9 cellular contexts compared by ENCODE assay signal in the genomic region with DNA sequence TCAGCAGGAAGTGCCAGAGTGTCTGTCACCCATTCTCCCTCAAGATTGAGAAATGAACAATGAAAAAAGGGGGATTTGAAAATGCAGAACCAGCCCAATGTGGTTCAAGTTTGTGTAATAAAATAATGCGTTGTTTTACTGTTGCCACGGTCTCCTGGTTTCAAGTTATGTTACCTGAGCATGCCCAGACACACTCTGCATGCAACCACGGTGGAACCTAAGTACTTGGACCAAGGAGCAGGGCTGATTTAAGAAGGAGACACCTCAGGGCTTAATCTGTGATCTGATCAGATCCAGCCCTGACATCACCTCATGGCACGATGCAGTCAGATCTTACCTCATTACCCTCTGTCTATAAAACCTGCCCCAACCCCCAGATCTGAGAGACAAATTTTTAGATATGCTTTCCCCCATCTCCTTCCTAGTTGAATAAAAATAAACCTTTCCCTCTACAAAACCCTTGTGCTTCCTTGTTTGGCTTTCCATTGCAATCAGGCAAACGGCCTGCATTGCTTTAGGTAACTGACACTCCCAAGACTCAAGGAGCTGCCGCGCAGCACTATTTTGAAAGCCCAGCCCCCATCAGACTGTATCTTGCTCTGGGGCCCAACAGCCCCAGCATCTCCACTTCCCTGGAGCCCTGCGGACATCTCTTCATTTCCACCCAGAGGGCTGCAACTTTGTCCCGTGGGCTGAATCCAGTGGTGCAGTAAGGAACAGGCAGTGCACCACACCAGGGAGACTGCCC. TPM values are rescaled to one million over a fixed set of nuclear protein-coding genes. Genes with fewer than 3 reads are reported as not detected.
DNase-seq lines count a peak whose midpoint lies in the region; ATAC-seq, FAIRE-seq and TF ChIP-seq lines count a peak whose summit lies in the region.
"Not testable (repeated sequence)": the region's sequence is repeated elsewhere in the genome, so short reads cannot be mapped to it uniquely, and the experiment has no call there.
"Had no signal": no experiment of that assay in that cellular context is flagged by ENCODE, and none has a peak within 500 bp of the region (broad histone marks: within the 10 kb centered on the region; RNA-seq: fewer than 3 reads in every experiment).

No MANE protein-coding gene starts in this region.

- not testable (repeated sequence) for TF ChIP-seq CTCF in NB4 (IDR thresholded peaks at IDR 0.05; ENCODE audit: low read depth, low read length); VCaP (conservative IDR thresholded peaks at IDR 0.05); K562 (IDR thresholded peaks at IDR 0.05 in 2 of 3, conservative IDR thresholded peaks at IDR 0.05 in 1 of 3; ENCODE audit: insufficient read depth in 2 of 3, low read depth in 1 of 3, low read length in 3 of 3); transverse colon (IDR thresholded peaks at IDR 0.05)

- H3K27ac ChIP-seq in CD8-positive, alpha-beta memory T cell (ENCODE audit: low read depth, low read length); K562 (ENCODE audit: extremely low read depth, low read depth, low read length); neuronal stem cell (replicated peaks; ENCODE audit: low read length): not testable (repeated sequence)
- H3K27ac ChIP-seq in VCaP, result 0 out of 2 replicates have a peak overlapping the region, but pooled peaks have one; percentile 7
- peak overlapping the region; percentile 40 for H3K27ac ChIP-seq in epithelial cell of prostate
- peak overlapping the region in 3 of 4 donors; percentile 25 to 48 (median 36) for H3K27ac ChIP-seq in transverse colon

- TF ChIP-seq RAD21 in K562 (CRISPR knock-in tag; conservative IDR thresholded peaks at IDR 0.05 in 1 of 2, IDR thresholded peaks at IDR 0.05 in 1 of 2), result not testable (repeated sequence)

- peak overlapping the region; percentile 74; the same call in 1 of the 2 replicates for H2AFZ ChIP-seq in K562 (ENCODE audit: low read depth, low read length)
- H2AFZ ChIP-seq in neuronal stem cell (ENCODE audit: low read length), result not testable (repeated sequence)

- not testable (repeated sequence) for H2BK120ac ChIP-seq in neuronal stem cell (ENCODE audit: low read depth, low read length)

- intact Hi-C loops in K562 (cut with micrococcal nuclease); transverse colon (cut with DNase I; ENCODE audit: low total_unique reads): not testable (repeated sequence)

- H3K36me3 Mint-ChIP-seq in CD8-positive, alpha-beta memory T cell, result peaks cover 7 to 70% (median 16%) of the 10 kb centered on the region in 3 donors

- H3K79me1 ChIP-seq in neuronal stem cell (ENCODE audit: low read depth, low read length), result not testable (repeated sequence)

- H3K79me2 ChIP-seq in K562 (ENCODE audit: control insufficient read depth, insufficient read depth, low read length), result not testable (repeated sequence)

- CTCF ChIA-PET in CD8-positive, alpha-beta memory T cell (lab: Charles Lee), result interaction anchor here (1.4 kb wide), 1 partner anchor 9 kb away, joined by 3 read pairs; no protein-coding TSS in a partner anchor
- CTCF ChIA-PET in K562 (lab: Yijun Ruan, JAX; ENCODE audit: low intra/inter-chr PET ratio), result not testable (repeated sequence)

- H2BK12ac ChIP-seq in neuronal stem cell (ENCODE audit: low read length), result not testable (repeated sequence)

- H3K18ac ChIP-seq in neuronal stem cell (ENCODE audit: low read length), result not testable (repeated sequence)

- H3K27me3 Mint-ChIP-seq in CD8-positive, alpha-beta memory T cell, result not testable (repeated sequence)

- H3K4me3 Mint-ChIP-seq in CD8-positive, alpha-beta memory T cell, result not testable (repeated sequence)

- POLR2A ChIA-PET in CD8-positive, alpha-beta memory T cell (lab: Charles Lee), result not testable (repeated sequence)
- POLR2A ChIA-PET in K562 (lab: Yijun Ruan, JAX), result interaction anchor here (0.9 to 1.2 kb wide), 2 partner anchors 29 to 33 kb away, joined by 3 read pairs; no protein-coding TSS in a partner anchor

- H2BK5ac ChIP-seq in neuronal stem cell (ENCODE audit: low read length), result peak overlapping the region; percentile 26

- BruUV-seq in K562 (replicated peaks; lab: Mats Ljungman, UMichigan), result not testable (repeated sequence)

- peak; percentile 48 for ATAC-seq in K562

- not testable (repeated sequence) for TF ChIP-seq POLR2A in NB4 (IDR thresholded peaks at IDR 0.05; ENCODE audit: extremely low read depth, insufficient read length); K562 (conservative IDR thresholded peaks at IDR 0.05); transverse colon (IDR thresholded peaks at IDR 0.05)

- not testable (repeated sequence) for FAIRE-seq in K562 (lab: Jason Lieb, UNC)

- peak overlapping the region in 1 of 2 experiments; percentile 35; a peak in 1 of 4 replicates for H3K9ac ChIP-seq in K562 (ENCODE audit: insufficient read depth in 1 of 2, low read depth in 2 of 2, low read length in 2 of 2)
- H3K9ac ChIP-seq in neuronal stem cell (ENCODE audit: low read depth, low read length, poor library complexity), result not testable (repeated sequence)

- H4K91ac ChIP-seq in neuronal stem cell (ENCODE audit: low read depth, low read length, poor library complexity), result not testable (repeated sequence)

- not testable (repeated sequence) for H3K4ac ChIP-seq in neuronal stem cell (ENCODE audit: low read length)

- not testable (repeated sequence) for H2BK15ac ChIP-seq in neuronal stem cell (ENCODE audit: low read length)

- not testable (repeated sequence) for H3K14ac ChIP-seq in neuronal stem cell (ENCODE audit: low read length)

- H3K27ac Mint-ChIP-seq in CD8-positive, alpha-beta memory T cell, result peak overlapping the region in 5 of 8 donors; percentile 2 to 72 (median 38)

- in situ Hi-C loops in K562 (cut with MboI); transverse colon (cut with MboI; ENCODE audit: low pct_ligation_motif_present in 1 of 4, low pct_unique_long_range_greater_than_20kb in 1 of 4, low sequenced_read_pairs in 3 of 4): not testable (repeated sequence)

- not testable (repeated sequence) for H2AK5ac ChIP-seq in neuronal stem cell (ENCODE audit: low read depth, low read length)

- H3K4me1 Mint-ChIP-seq in CD8-positive, alpha-beta memory T cell, result peaks cover 0 to 11% (median 7%) of the 10 kb centered on the region in 3 donors

- H4K8ac ChIP-seq in neuronal stem cell (ENCODE audit: low read depth, low read length), result not testable (repeated sequence)

- H3K4me3 ChIP-seq in CD8-positive, alpha-beta memory T cell (ENCODE audit: low read length); NB4 (ENCODE audit: low read depth, low read length); K562; neuronal stem cell (ENCODE audit: low read length in 2 of 2); transverse colon: not testable (repeated sequence)

- peaks cover 16% of the 10 kb centered on the region for H3K36me3 ChIP-seq in CD8-positive, alpha-beta memory T cell (ENCODE audit: insufficient read depth, low read length)
- H3K36me3 ChIP-seq in K562 (ENCODE audit: control insufficient read depth, insufficient read depth, low read length); neuronal stem cell (replicated peaks in 1 of 2; ENCODE audit: control insufficient read depth in 2 of 2, insufficient read depth in 2 of 2, low read length in 2 of 2); transverse colon: not testable (repeated sequence)

- TF ChIP-seq EP300 in K562 (IDR thresholded peaks at IDR 0.05; ENCODE audit: low read length); transverse colon (IDR thresholded peaks at IDR 0.05; ENCODE audit: low read depth): not testable (repeated sequence)

- not testable (repeated sequence) for H4K20me1 ChIP-seq in K562 (replicated peaks; ENCODE audit: control insufficient read depth, insufficient read depth, low read length)

- DNase-seq in CD8-positive, alpha-beta memory T cell; K562 (ENCODE audit: extremely low read depth in 1 of 4, low spot score in 3 of 4); epithelial cell of prostate (ENCODE audit: low read depth, low spot score); neuronal stem cell (ENCODE audit: low spot score); transverse colon: not testable (repeated sequence)
- DNase-seq in NB4 (ENCODE audit: low read depth) (peak; percentile 12), left kidney (ENCODE audit: low read depth, low spot score) (peak; percentile 28)

- H3K4me1 ChIP-seq in CD8-positive, alpha-beta memory T cell (ENCODE audit: insufficient read depth, low read length); K562 (replicated peaks in 1 of 2; ENCODE audit: control insufficient read depth in 2 of 2, insufficient read depth in 2 of 2, low read length in 2 of 2); neuronal stem cell (ENCODE audit: control insufficient read depth in 2 of 2, insufficient read depth in 1 of 2, low read depth in 1 of 2, low read length in 2 of 2): not testable (repeated sequence)
- H3K4me1 ChIP-seq in transverse colon, result peaks cover 0 to 19% (median 9%) of the 10 kb centered on the region in 4 donors

- 2% methylated on average over 9 of the region's 9 CpGs for WGBS in K562 (ENCODE audit: insufficient coverage, low coverage, missing lambda C conversion rate)
- WGBS in neuronal stem cell (ENCODE audit: extremely low coverage in 2 of 2, insufficient read length in 2 of 2, insufficient replicate concordance in 1 of 2), 2 donors, result no CpG with 5 or more reads among the region's 9 CpGs
- 71 to 77% methylated on average over 3 to 9 of the region's 9 CpGs for WGBS in transverse colon (ENCODE audit: low coverage in 1 of 2), 2 donors

- H3K9me3 Mint-ChIP-seq in CD8-positive, alpha-beta memory T cell, result not testable (repeated sequence)

- H3K9me3 ChIP-seq in CD8-positive, alpha-beta memory T cell (ENCODE audit: low read length); K562 (replicated peaks; ENCODE audit: control insufficient read depth, insufficient read depth, low read depth, low read length); neuronal stem cell (replicated peaks in 1 of 2; ENCODE audit: control insufficient read depth in 2 of 2, insufficient read depth in 1 of 2, low read depth in 1 of 2, low read length in 2 of 2); transverse colon: not testable (repeated sequence)

- 0 out of 2 replicates have a peak overlapping the region, but pooled peaks have one; percentile 63 for H3K4me2 ChIP-seq in K562 (ENCODE audit: insufficient read depth, low read length)
- not testable (repeated sequence) for H3K4me2 ChIP-seq in neuronal stem cell (ENCODE audit: insufficient read depth, low read length, poor library complexity, severe bottlenecking)

- H3K9me1 ChIP-seq in K562 (ENCODE audit: control insufficient read depth, insufficient read depth, low read length), result not testable (repeated sequence)

- H3K27me3 ChIP-seq in CD8-positive, alpha-beta memory T cell (ENCODE audit: insufficient read depth, low read length, poor library complexity, severe bottlenecking); K562 (ENCODE audit: control insufficient read depth in 2 of 2, insufficient read depth in 2 of 2, low read length in 2 of 2); neuronal stem cell (ENCODE audit: control insufficient read depth in 3 of 3, insufficient read depth in 3 of 3, low read depth in 1 of 3, low read length in 3 of 3); transverse colon: not testable (repeated sequence)

- not testable (repeated sequence) for H3K23ac ChIP-seq in neuronal stem cell (ENCODE audit: low read depth, low read length, poor library complexity)

RNA-seq across cellular contexts. Expression of gene GBP1, which starts 14.9 kb away (rescaled TPM):
- 10 to 100 TPM; 52.1 to 53.0 TPM for total RNA-seq in CD8-positive, alpha-beta memory T cell
- 77.4 TPM for polyA plus RNA-seq in CD8-positive, alpha-beta memory T cell
- not detected in 2 replicates for total RNA-seq in K562 (2011; cell fraction: chromatin; rRNA removed; ENCODE audit: low replicate concordance)
- not detected in 2 replicates for total RNA-seq in K562 (2011; cell fraction: nucleolus; rRNA removed)
- total RNA-seq in K562 (2011; cell fraction: nucleoplasm; rRNA removed), result not detected in 2 replicates
- total RNA-seq in K562 (2014; rRNA removed), result not detected in 2 replicates
- not detected in 2 replicates for total RNA-seq in K562 (2014; rRNA removed; fragmentation: Illumina TruSeq; extraction: Trizol)
- total RNA-seq in K562 (2015; rRNA removed; fragmentation: Illumina TruSeq; extraction: Trizol), result not detected in 2 replicates
- 0.20 TPM in 1 of 2 replicates, not detected in the other for total RNA-seq in K562 (2021)
- not detected in 2 replicates for polyA plus RNA-seq in K562 (2011; rRNA removed)
- not detected in 2 replicates for polyA plus RNA-seq in K562 (2011; cell fraction: cytosol; rRNA removed)
- polyA plus RNA-seq in K562 (2011; cell fraction: nucleus; rRNA removed), result not detected in 2 replicates
- not detected in 2 replicates for polyA plus RNA-seq in K562 (2012)
- not detected in 2 replicates for polyA plus RNA-seq in K562 (2014; fragmentation: Illumina TruSeq; extraction: Trizol)
- polyA plus RNA-seq in K562 (2014; fragmentation: Nextera tagmentation; extraction: Ambion mirVana), result not detected
- not detected in 2 replicates for polyA plus RNA-seq in K562 (2014; rRNA removed)
- polyA minus RNA-seq in K562 (2011; rRNA and poly(A)+ RNA removed), result not detected in 2 replicates
- polyA minus RNA-seq in K562 (2011; cell fraction: cytosol; rRNA and poly(A)+ RNA removed), result not detected in 2 replicates
- polyA minus RNA-seq in K562 (2011; cell fraction: nucleus; rRNA and poly(A)+ RNA removed), result not detected in 2 replicates
- not detected for polyA plus RNA-seq in neuronal stem cell (2013, experiment 1 of 2)
- polyA plus RNA-seq in neuronal stem cell (2013, experiment 2 of 2), result not detected
- 10 to 100 TPM in 3 of 4 donors, 1 to 10 TPM in 1; 3.0 to 50.2 (median 23.2) TPM for total RNA-seq in transverse colon
- total RNA-seq: G401 had no signal

RNA-seq across cellular contexts. Expression of gene GBP3, which starts 27.4 kb away (rescaled TPM):
- 10 to 100 TPM in 1 of 2 experiments, 1 to 10 TPM in 1; 8.4 to 12.1 TPM for total RNA-seq in CD8-positive, alpha-beta memory T cell
- polyA plus RNA-seq in CD8-positive, alpha-beta memory T cell, result 16.8 TPM
- not detected in 2 replicates for total RNA-seq in K562 (2011; cell fraction: chromatin; rRNA removed; ENCODE audit: low replicate concordance)
- not detected in 2 replicates for total RNA-seq in K562 (2011; cell fraction: nucleolus; rRNA removed)
- not detected in 2 replicates for total RNA-seq in K562 (2011; cell fraction: nucleoplasm; rRNA removed)
- not detected in 2 replicates for total RNA-seq in K562 (2014; rRNA removed)
- total RNA-seq in K562 (2014; rRNA removed; fragmentation: Illumina TruSeq; extraction: Trizol), result 0.11 TPM in 1 of 2 replicates, not detected in the other
- total RNA-seq in K562 (2015; rRNA removed; fragmentation: Illumina TruSeq; extraction: Trizol), result 0.14 TPM in 1 of 2 replicates, not detected in the other
- 0.22 TPM in 1 of 2 replicates, not detected in the other for total RNA-seq in K562 (2021)
- 0.05 and 0.11 TPM in 2 replicates for polyA plus RNA-seq in K562 (2011; rRNA removed)
- 0.04 TPM in 1 of 2 replicates, not detected in the other for polyA plus RNA-seq in K562 (2011; cell fraction: cytosol; rRNA removed)
- 0.18 TPM in 1 of 2 replicates, not detected in the other for polyA plus RNA-seq in K562 (2011; cell fraction: nucleus; rRNA removed)
- 0.04 and 0.43 TPM in 2 replicates for polyA plus RNA-seq in K562 (2012)
- polyA plus RNA-seq in K562 (2014; fragmentation: Illumina TruSeq; extraction: Trizol), result 0.07 TPM in 1 of 2 replicates, not detected in the other
- under 1 TPM in 1 of 2 experiments, not detected in 1; 0.07 TPM for polyA plus RNA-seq in K562 (2014; fragmentation: Nextera tagmentation; extraction: Ambion mirVana)
- polyA plus RNA-seq in K562 (2014; rRNA removed), result not detected in 2 replicates
- 0.51 TPM in 1 of 2 replicates, not detected in the other for polyA minus RNA-seq in K562 (2011; rRNA and poly(A)+ RNA removed)
- not detected in 2 replicates for polyA minus RNA-seq in K562 (2011; cell fraction: cytosol; rRNA and poly(A)+ RNA removed)
- polyA minus RNA-seq in K562 (2011; cell fraction: nucleus; rRNA and poly(A)+ RNA removed), result not detected in 2 replicates
- not detected for polyA plus RNA-seq in neuronal stem cell (2013, experiment 1 of 2)
- polyA plus RNA-seq in neuronal stem cell (2013, experiment 2 of 2), result not detected
- total RNA-seq in transverse colon, result 100 to 1,000 TPM in 1 of 4 donors, 10 to 100 TPM in 2, 1 to 10 TPM in 1; 5.4 to 102 (median 55.2) TPM
- total RNA-seq: G401 had no signal

RNA-seq across cellular contexts. Expression of gene KYAT3, which starts 57.6 kb away (rescaled TPM):
- 10 to 100 TPM; 56.1 to 62.0 TPM for total RNA-seq in CD8-positive, alpha-beta memory T cell
- polyA plus RNA-seq in CD8-positive, alpha-beta memory T cell, result 25.9 TPM
- total RNA-seq in K562 (2011; cell fraction: chromatin; rRNA removed; ENCODE audit: low replicate concordance), result 16.8 and 37.2 TPM in 2 replicates
- 5.0 and 7.2 TPM in 2 replicates for total RNA-seq in K562 (2011; cell fraction: nucleolus; rRNA removed)
- total RNA-seq in K562 (2011; cell fraction: nucleoplasm; rRNA removed), result 13.6 and 14.5 TPM in 2 replicates
- 19.2 and 19.8 TPM in 2 replicates for total RNA-seq in K562 (2014; rRNA removed)
- 44.6 and 48.5 TPM in 2 replicates for total RNA-seq in K562 (2014; rRNA removed; fragmentation: Illumina TruSeq; extraction: Trizol)
- 31.7 and 33.7 TPM in 2 replicates for total RNA-seq in K562 (2015; rRNA removed; fragmentation: Illumina TruSeq; extraction: Trizol)
- 30.5 and 32.8 TPM in 2 replicates for total RNA-seq in K562 (2021)
- polyA plus RNA-seq in K562 (2011; rRNA removed), result 34.3 and 60.3 TPM in 2 replicates
- polyA plus RNA-seq in K562 (2011; cell fraction: cytosol; rRNA removed), result 13.0 and 21.2 TPM in 2 replicates
- 14.7 and 17.9 TPM in 2 replicates for polyA plus RNA-seq in K562 (2011; cell fraction: nucleus; rRNA removed)
- polyA plus RNA-seq in K562 (2012), result 25.7 and 30.4 TPM in 2 replicates
- polyA plus RNA-seq in K562 (2014; fragmentation: Illumina TruSeq; extraction: Trizol), result 38.4 and 47.6 TPM in 2 replicates
- polyA plus RNA-seq in K562 (2014; fragmentation: Nextera tagmentation; extraction: Ambion mirVana), result 10 to 100 TPM; 51.8 to 54.8 TPM
- polyA plus RNA-seq in K562 (2014; rRNA removed), result 36.3 and 37.4 TPM in 2 replicates
- polyA minus RNA-seq in K562 (2011; rRNA and poly(A)+ RNA removed), result 47.2 and 54.4 TPM in 2 replicates
- 12.9 and 21.0 TPM in 2 replicates for polyA minus RNA-seq in K562 (2011; cell fraction: cytosol; rRNA and poly(A)+ RNA removed)
- polyA minus RNA-seq in K562 (2011; cell fraction: nucleus; rRNA and poly(A)+ RNA removed), result 8.3 and 13.2 TPM in 2 replicates
- 34.7 TPM for polyA plus RNA-seq in neuronal stem cell (2013, experiment 1 of 2)
- 35.7 TPM for polyA plus RNA-seq in neuronal stem cell (2013, experiment 2 of 2)
- 10 to 100 TPM in 3 of 4 donors, 1 to 10 TPM in 1; 7.8 to 23.3 (median 20.5) TPM for total RNA-seq in transverse colon

RNA-seq across cellular contexts. Expression of gene RBMXL1, which starts 57.6 kb away (rescaled TPM):
- total RNA-seq in CD8-positive, alpha-beta memory T cell, result 10 to 100 TPM; 25.6 to 27.0 TPM
- 10.2 TPM for polyA plus RNA-seq in CD8-positive, alpha-beta memory T cell
- 12.3 and 38.0 TPM in 2 replicates for total RNA-seq in K562 (2011; cell fraction: chromatin; rRNA removed; ENCODE audit: low replicate concordance)
- 6.8 and 8.6 TPM in 2 replicates for total RNA-seq in K562 (2011; cell fraction: nucleolus; rRNA removed)
- 17.7 and 24.4 TPM in 2 replicates for total RNA-seq in K562 (2011; cell fraction: nucleoplasm; rRNA removed)
- total RNA-seq in K562 (2014; rRNA removed) (11.4 and 12.9 TPM in 2 replicates), K562 (2014; rRNA removed; fragmentation: Illumina TruSeq; extraction: Trizol) (21.2 and 24.9 TPM in 2 replicates), K562 (2015; rRNA removed; fragmentation: Illumina TruSeq; extraction: Trizol) (19.2 and 19.4 TPM in 2 replicates), K562 (2021) (19.0 and 21.8 TPM in 2 replicates), transverse colon (10 to 100 TPM in 2 of 4 donors, 1 to 10 TPM in 2; 7.2 to 14.9 (median 10.0) TPM)
- polyA plus RNA-seq in K562 (2011; rRNA removed) (8.4 and 12.7 TPM in 2 replicates), K562 (2014; fragmentation: Illumina TruSeq; extraction: Trizol) (16.4 and 21.7 TPM in 2 replicates), K562 (2014; fragmentation: Nextera tagmentation; extraction: Ambion mirVana) (10 to 100 TPM; 12.3 to 13.0 TPM), K562 (2014; rRNA removed) (9.5 and 10.2 TPM in 2 replicates)
- 4.5 and 6.4 TPM in 2 replicates for polyA plus RNA-seq in K562 (2011; cell fraction: cytosol; rRNA removed)
- polyA plus RNA-seq in K562 (2011; cell fraction: nucleus; rRNA removed), result 7.3 and 7.4 TPM in 2 replicates
- 10.5 and 10.7 TPM in 2 replicates for polyA plus RNA-seq in K562 (2012)
- polyA minus RNA-seq in K562 (2011; rRNA and poly(A)+ RNA removed), result 23.2 and 24.0 TPM in 2 replicates
- 7.2 and 7.9 TPM in 2 replicates for polyA minus RNA-seq in K562 (2011; cell fraction: cytosol; rRNA and poly(A)+ RNA removed)
- polyA minus RNA-seq in K562 (2011; cell fraction: nucleus; rRNA and poly(A)+ RNA removed), result 10.4 and 13.1 TPM in 2 replicates
- polyA plus RNA-seq in neuronal stem cell (2013, experiment 1 of 2), result 6.5 TPM
- 6.5 TPM for polyA plus RNA-seq in neuronal stem cell (2013, experiment 2 of 2)

Comparison
In these comparisons a context has a peak if more than half of its experiments do, and no peak if none do; other contexts are left out.
1. RNA of gene GBP3, which starts 27.4 kb away (total RNA-seq): 5.4 to 102 TPM in transverse colon and 8.4 to 12.1 TPM in CD8-positive, alpha-beta memory T cell; 0.11 to 0.22 TPM in K562; every median in the first group is over 4 times any median in the second.